In the genomic region with DNA sequence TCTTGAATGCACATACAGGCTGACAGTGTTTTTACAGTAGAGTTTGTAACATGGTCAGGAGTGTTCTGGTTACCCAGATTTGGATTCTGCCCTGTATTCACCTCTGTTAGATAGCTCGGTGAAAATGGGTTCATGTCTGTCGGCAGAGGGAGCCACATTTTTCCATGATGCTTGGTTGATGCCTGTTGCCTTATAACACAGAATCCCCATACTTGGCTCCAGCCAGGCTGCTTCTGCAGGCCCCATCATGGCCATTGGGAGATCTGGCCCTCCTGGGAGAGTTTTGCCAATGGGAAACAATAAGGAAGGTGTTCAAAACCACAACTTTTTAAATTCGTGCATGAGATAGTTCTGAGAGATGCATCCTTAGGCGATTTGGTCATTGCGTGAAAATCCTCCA, we compare ENCODE assay signal across 1 cellular context.
TF ChIP-seq lines count a peak whose summit lies in the region.

No MANE protein-coding gene starts in this region.

TF ChIP-seq in H1, 55 proteins besides CTCF, POLR2A, EP300 and RAD21 (continued from another document):
- TF ChIP-seq TAF7 (optimal IDR thresholded peaks at IDR 0.05; ENCODE audit: borderline replicate concordance, low read depth, low read length) (no peak), CBX8 (IDR thresholded peaks at IDR 0.05; ENCODE audit: borderline replicate concordance, low read depth, low read length) (no peak), KDM1A (IDR thresholded peaks at IDR 0.05; ENCODE audit: borderline replicate concordance, low read length) (no peak), FOSL1 (IDR thresholded peaks at IDR 0.05; ENCODE audit: insufficient read depth, low read depth, low read length) (no peak), CHD1 (IDR thresholded peaks at IDR 0.05; ENCODE audit: low read depth, low read length) (no peak), RXRA (IDR thresholded peaks at IDR 0.05; ENCODE audit: insufficient read depth, low read depth, low read length) (no peak), GABPA (IDR thresholded peaks at IDR 0.05; ENCODE audit: borderline replicate concordance, insufficient read depth, low read length) (no peak), SIRT6 (IDR thresholded peaks at IDR 0.05; ENCODE audit: low read length) (no peak)
- TF ChIP-seq, protein P1, sequence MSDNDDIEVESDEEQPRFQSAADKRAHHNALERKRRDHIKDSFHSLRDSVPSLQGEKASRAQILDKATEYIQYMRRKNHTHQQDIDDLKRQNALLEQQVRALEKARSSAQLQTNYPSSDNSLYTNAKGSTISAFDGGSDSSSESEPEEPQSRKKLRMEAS (IDR thresholded peaks at IDR 0.05): no peak
TF ChIP-seq in H1: peak in this region for 0.
